In genomic region chr16:3369073-3369472, GRCh38 we compare ENCODE assay signal across 30 cellular contexts. TPM values are rescaled to one million over a fixed set of nuclear protein-coding genes. Genes with fewer than 3 reads are reported as not detected.
"Had no signal": no experiment of that assay in that cellular context is flagged by ENCODE, and none has a peak within 500 bp of the region (broad histone marks: within the 10 kb centered on the region; RNA-seq: fewer than 3 reads in every experiment).

No MANE protein-coding gene starts in this region.

- H3K9me3 ChIP-seq: thyroid gland, vagina had no signal

- DNase-seq: naive thymus-derived CD4-positive, alpha-beta T cell; natural killer cell; occipital lobe; ovary; posterior cingulate gyrus; psoas muscle; right cardiac atrium; spleen; stimulated activated CD4-positive, alpha-beta T cell treated with anti-CD3 and anti-CD28 coated beads, Interleukin-12 subunit alpha, Interleukin-12 subunit beta, amount 100 ng/mL, for 4 hours; stimulated activated CD4-positive, alpha-beta T cell treated with anti-CD3 and anti-CD28 coated beads, Interleukin-1b, Interleukin-23, amount 100 ng/mL, for 48 hours; stimulated activated CD4-positive, alpha-beta T cell treated with anti-CD3 and anti-CD28 coated beads, Interleukin-4, amount 100 ng/mL, for 1 hour; stimulated activated naive B cell treated with anti-CD40 and anti-IgM and Interleukin-4, amounts not matched to agents 10 μg/mL and 1 μg/mL and 100 μg/mL, for 72 hours; stimulated activated naive CD4-positive, alpha-beta T cell treated with Interleukin-2 at 50 U/mL for 16 hours; stomach; thyroid gland; trophoblast cell; upper lobe of left lung had no signal

- H3K4me3 ChIP-seq: neural progenitor cell, ovary, psoas muscle, skin epidermis, smooth muscle cell, spleen, stomach, thoracic aorta, thyroid gland, tibial nerve, upper lobe of left lung, vagina had no signal

- H3K4me1 ChIP-seq: neural progenitor cell, parathyroid adenoma, psoas muscle, stomach, thyroid gland, tibial nerve, vagina had no signal

- H3K27ac ChIP-seq: neural progenitor cell, ovary, parathyroid adenoma, psoas muscle, skin epidermis, spleen, stomach, thoracic aorta, thyroid gland, tibial nerve, upper lobe of left lung, vagina had no signal

- H3K4me2 ChIP-seq: neural progenitor cell, smooth muscle cell had no signal

- H3K36me3 ChIP-seq: neural progenitor cell, ovary, spleen, thoracic aorta, thyroid gland, upper lobe of left lung, vagina had no signal

- H3K27me3 ChIP-seq: neural progenitor cell, ovary, spleen, stomach, thyroid gland, tibial nerve, upper lobe of left lung, vagina had no signal

- H3K9ac ChIP-seq: neural progenitor cell, parathyroid adenoma had no signal

- ATAC-seq: naive thymus-derived CD4-positive, alpha-beta T cell; natural killer cell; psoas muscle; right cardiac atrium; sciatic nerve; stimulated activated effector memory CD8-positive, alpha-beta T cell treated with anti-CD3 and anti-CD28 coated beads, Interleukin-12 subunit alpha, Interleukin-12 subunit beta, amount 100 ng/mL, for 72 hours; stimulated activated naive B cell treated with anti-CD40 and anti-IgM and Interleukin-4, amounts not matched to agents 10 μg/mL and 1 μg/mL and 100 μg/mL, for 72 hours had no signal

- FAIRE-seq: urothelium cell line had no signal

- H2AFZ ChIP-seq: neural progenitor cell, parathyroid adenoma had no signal

RNA-seq across cellular contexts. Expression of gene OR2C1, which starts 13.4 kb away (rescaled TPM):
- total RNA-seq: natural killer cell, osteoblast, psoas muscle, smooth muscle cell, stomach, thoracic aorta, ureter had no signal
- polyA plus RNA-seq: neural cell, psoas muscle, right cardiac atrium, smooth muscle cell, stomach had no signal
